In the genomic region with DNA sequence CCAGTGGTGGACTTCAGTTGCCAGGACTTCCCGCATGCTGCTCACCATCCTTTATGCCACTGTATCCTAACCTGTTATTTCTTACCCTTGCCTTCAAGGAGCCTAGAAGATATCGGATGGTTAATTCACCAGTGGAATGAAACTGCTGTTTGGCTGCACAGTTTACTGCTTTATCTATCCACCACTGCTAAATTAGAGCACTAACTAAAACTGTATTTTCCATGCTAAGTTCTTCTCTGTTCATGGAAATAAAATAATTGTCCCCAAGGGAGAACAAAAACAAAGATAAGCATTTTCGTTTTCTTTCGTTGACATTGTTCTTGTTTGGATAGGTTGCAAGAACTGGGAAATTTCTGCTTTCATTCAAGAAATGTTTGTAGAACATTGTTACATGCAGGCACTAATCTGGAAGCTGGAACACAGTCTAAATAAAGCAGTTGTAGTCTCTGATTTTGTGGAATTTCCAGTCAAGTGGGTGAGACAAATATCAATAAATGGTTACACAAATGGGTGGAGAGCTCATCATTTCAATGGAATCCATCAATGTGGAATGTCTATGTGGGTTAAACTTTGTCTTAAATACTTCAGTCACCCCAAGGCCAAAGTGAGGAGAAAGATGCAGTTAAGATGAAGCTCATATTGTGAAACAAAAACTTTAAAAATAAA, we compare ENCODE assay signal across 20 cellular contexts. TPM values are rescaled to one million over a fixed set of nuclear protein-coding genes. Genes with fewer than 3 reads are reported as not detected.
DNase-seq lines count a peak whose midpoint lies in the region; TF ChIP-seq lines count a peak whose summit lies in the region.
"Had no signal": no experiment of that assay in that cellular context is flagged by ENCODE, and none has a peak within 500 bp of the region (broad histone marks: within the 10 kb centered on the region; RNA-seq: fewer than 3 reads in every experiment).

No MANE protein-coding gene starts in this region.

- H3K4me1 ChIP-seq in OCI-LY3 (ENCODE audit: low read length) = peaks cover 25% of the 10 kb centered on the region
- H3K4me1 ChIP-seq in effector memory CD4-positive, alpha-beta T cell (ENCODE audit: control insufficient read depth, insufficient read depth, low read length, poor library complexity, severe bottlenecking) = no peaks in the 10 kb centered on the region
- H3K4me1 ChIP-seq: parathyroid adenoma, Peyer's patch had no signal

- intact Hi-C loops in Calu3 (cut with micrococcal nuclease; ENCODE audit: unreplicated experiment) = loop anchor here (5.0 to 10.0 kb wide), 2 partner anchors 133 to 380 kb away; a partner anchor contains a TSS

- H3K27me3 Mint-ChIP-seq in Calu3 (ENCODE audit: unreplicated experiment) (no peaks in the 10 kb centered on the region), osteocyte (ENCODE audit: unreplicated experiment) (no peaks in the 10 kb centered on the region), type B pancreatic cell (peaks cover 7% of the 10 kb centered on the region)
- H3K27me3 Mint-ChIP-seq: stimulated activated naive CD8-positive, alpha-beta T cell treated with anti-CD3 and anti-CD28 coated beads, Interleukin-15, Interleukin-2, amounts not matched to agents 100 ng/mL and 50 ng/mL, for 24 hours had no signal

- H3K9me3 ChIP-seq in OCI-LY3 (ENCODE audit: insufficient read depth, low read length) = no peaks in the 10 kb centered on the region
- no peaks in the 10 kb centered on the region for H3K9me3 ChIP-seq in effector memory CD4-positive, alpha-beta T cell (ENCODE audit: control insufficient read depth, low read length)
- H3K9me3 ChIP-seq: Peyer's patch had no signal

- H3K4me2 ChIP-seq in OCI-LY3 (ENCODE audit: low read length) = peak overlapping the region; percentile 3; the same call in 1 of the 2 replicates

- H3K27ac ChIP-seq in OCI-LY3 (ENCODE audit: low read length) = no peak overlapping the region
- no peak overlapping the region for H3K27ac ChIP-seq in effector memory CD4-positive, alpha-beta T cell (ENCODE audit: insufficient read depth, low read length, poor library complexity, severe bottlenecking)
- H3K27ac ChIP-seq: C4-2B, parathyroid adenoma, Peyer's patch had no signal

- H3K9me3 Mint-ChIP-seq in Calu3 (ENCODE audit: low read depth, unreplicated experiment) (no peaks in the 10 kb centered on the region), osteocyte (ENCODE audit: unreplicated experiment) (peaks cover 5% of the 10 kb centered on the region), type B pancreatic cell (peaks cover 7% of the 10 kb centered on the region)
- H3K9me3 Mint-ChIP-seq: stimulated activated naive CD8-positive, alpha-beta T cell treated with anti-CD3 and anti-CD28 coated beads, Interleukin-15, Interleukin-2, amounts not matched to agents 100 ng/mL and 50 ng/mL, for 24 hours had no signal

- no peaks in the 10 kb centered on the region for H3K36me3 ChIP-seq in OCI-LY3 (replicated peaks; ENCODE audit: low read depth, low read length)
- H3K36me3 ChIP-seq in effector memory CD4-positive, alpha-beta T cell (ENCODE audit: control insufficient read depth, insufficient read depth, low read length) = no peaks in the 10 kb centered on the region
- H3K36me3 ChIP-seq: Peyer's patch had no signal

- no peaks in the 10 kb centered on the region for H3K79me2 ChIP-seq in OCI-LY3 (ENCODE audit: low read length)
- H3K79me2 ChIP-seq: parathyroid adenoma had no signal

- BruUV-seq in Calu3 (replicated peaks; lab: Mats Ljungman, UMichigan) = TSS peak; percentile 87

- H3K4me3 Mint-ChIP-seq in Calu3 (ENCODE audit: low read depth, unreplicated experiment) = peak overlapping the region; percentile 39
- no peak overlapping the region for H3K4me3 Mint-ChIP-seq in osteocyte (ENCODE audit: unreplicated experiment)
- H3K4me3 Mint-ChIP-seq in type B pancreatic cell = no peak overlapping the region
- H3K4me3 Mint-ChIP-seq: stimulated activated naive CD8-positive, alpha-beta T cell treated with anti-CD3 and anti-CD28 coated beads, Interleukin-15, Interleukin-2, amounts not matched to agents 100 ng/mL and 50 ng/mL, for 24 hours; WTC11 had no signal

- H3K27me3 ChIP-seq in OCI-LY3 (ENCODE audit: low read depth, low read length) = no peaks in the 10 kb centered on the region
- H3K27me3 ChIP-seq in effector memory CD4-positive, alpha-beta T cell (replicated peaks; ENCODE audit: control insufficient read depth, insufficient read depth, low read length, poor library complexity, severe bottlenecking) = no peaks in the 10 kb centered on the region
- H3K27me3 ChIP-seq: Peyer's patch had no signal

- peaks cover 10% of the 10 kb centered on the region for H3K36me3 Mint-ChIP-seq in Calu3 (ENCODE audit: insufficient read depth, unreplicated experiment)
- H3K36me3 Mint-ChIP-seq in osteocyte (ENCODE audit: unreplicated experiment) = no peaks in the 10 kb centered on the region
- no peaks in the 10 kb centered on the region for H3K36me3 Mint-ChIP-seq in type B pancreatic cell
- H3K36me3 Mint-ChIP-seq: WTC11 had no signal

- CTCF ChIA-PET in Calu3 (lab: Charles Lee) = interaction anchor here (0.7 to 1.1 kb wide), 2 partner anchors 20 to 130 kb away, joined by 3 to 4 read pairs; no protein-coding TSS in a partner anchor

- no peak overlapping the region for H3K9ac ChIP-seq in OCI-LY3 (ENCODE audit: low read length)
- H3K9ac ChIP-seq: parathyroid adenoma had no signal

- H3K4me3 ChIP-seq in OCI-LY3 (ENCODE audit: low read length) = no peak overlapping the region
- H3K4me3 ChIP-seq in effector memory CD4-positive, alpha-beta T cell (ENCODE audit: insufficient read depth, low read depth, low read length, poor library complexity, severe bottlenecking) = no peak overlapping the region
- H3K4me3 ChIP-seq: Peyer's patch had no signal

- H2AFZ ChIP-seq in OCI-LY3 (ENCODE audit: low read depth, low read length) = no peak overlapping the region
- H2AFZ ChIP-seq: parathyroid adenoma had no signal

- DNase-seq in Calu3 (no peak), fibroblast of gingiva (ENCODE audit: low read depth) (peak; percentile 63), osteocyte (ENCODE audit: extremely low spot score, unreplicated experiment) (no peak), type B pancreatic cell (ENCODE audit: extremely low spot score, unreplicated experiment) (no peak), NCI-H2227 (lab: John Stamatoyannopoulos, UW; ENCODE audit: unreplicated experiment) (no peak), NOMO-1 treated with DMSO at 0.1 percent for 48 hours (lab: John Stamatoyannopoulos, UW; ENCODE audit: unreplicated experiment) (no peak)
- DNase-seq in effector memory CD4-positive, alpha-beta T cell = no peak
- DNase-seq: activated effector memory CD4-positive, alpha-beta T cell treated with Interleukin-2 at 50 U/mL for 16 hours; cortex of kidney; DMS53; GOT3; hypothalamus; NCI-H146; Peyer's patch; stimulated activated CD4-positive, alpha-beta T cell treated with anti-CD3 and anti-CD28 coated beads, Interleukin-15, amount 100 ng/mL, for 24 hours had no signal

- TF ChIP-seq CTCF in Calu3 (IDR thresholded peaks at IDR 0.05; ENCODE audit: unreplicated experiment) (no peak), OCI-LY3 (IDR thresholded peaks at IDR 0.05; ENCODE audit: low read depth, low read length) (no peak), osteocyte (IDR thresholded peaks at IDR 0.05) (no peak), type B pancreatic cell (conservative IDR thresholded peaks at IDR 0.05) (no peak)

- H3K27ac Mint-ChIP-seq in Calu3 (ENCODE audit: unreplicated experiment) = peak overlapping the region; percentile 89
- peak overlapping the region; percentile 85 for H3K27ac Mint-ChIP-seq in osteocyte (ENCODE audit: unreplicated experiment)
- no peak overlapping the region for H3K27ac Mint-ChIP-seq in type B pancreatic cell
- H3K27ac Mint-ChIP-seq: stimulated activated naive CD8-positive, alpha-beta T cell treated with anti-CD3 and anti-CD28 coated beads, Interleukin-15, Interleukin-2, amounts not matched to agents 100 ng/mL and 50 ng/mL, for 24 hours; WTC11 had no signal

- H3K4me1 Mint-ChIP-seq in Calu3 (ENCODE audit: low read depth, unreplicated experiment) (peaks cover 53% of the 10 kb centered on the region), osteocyte (ENCODE audit: unreplicated experiment) (peaks cover 61% of the 10 kb centered on the region), type B pancreatic cell (ENCODE audit: unreplicated experiment) (peaks cover 7% of the 10 kb centered on the region)

- H4K20me1 ChIP-seq in OCI-LY3 (ENCODE audit: insufficient read depth, low read length) = no peaks in the 10 kb centered on the region

RNA-seq across cellular contexts. Expression of a gene that starts 5.8 kb away (rescaled TPM):
- total RNA-seq in Calu3 (2022) (222 and 404 TPM in 2 replicates), osteocyte (32.4 and 33.5 TPM in 2 replicates), type B pancreatic cell (ENCODE audit: low replicate concordance) (2.7 and 3.3 TPM in 2 replicates)
- total RNA-seq: WTC11 had no signal
